ENCODE assay signal across 17 cellular contexts in the genomic region with DNA sequence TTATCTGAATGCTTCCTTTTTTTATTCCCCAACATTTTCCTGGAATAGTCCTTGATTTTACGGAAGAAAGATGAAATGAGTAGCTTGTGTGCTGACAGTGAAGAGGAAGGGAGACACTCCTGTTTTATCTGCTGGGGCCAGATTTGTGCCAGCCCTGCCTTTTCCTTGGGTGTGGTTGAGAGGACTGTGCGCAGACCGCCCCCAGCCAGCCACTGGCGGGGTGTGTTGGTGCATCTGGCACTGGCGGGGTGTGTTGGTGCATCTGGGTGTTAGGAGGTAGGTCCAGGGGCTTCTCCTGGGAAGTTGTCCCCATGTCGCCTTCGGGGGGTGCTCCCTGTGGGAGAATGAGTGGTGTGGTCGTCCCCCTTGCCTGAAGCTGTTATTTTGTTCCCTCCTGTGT. TPM values are rescaled to one million over a fixed set of nuclear protein-coding genes. Genes with fewer than 3 reads are reported as not detected.
DNase-seq lines count a peak whose midpoint lies in the region; ATAC-seq, FAIRE-seq and TF ChIP-seq lines count a peak whose summit lies in the region.
"Had no signal": no experiment of that assay in that cellular context is flagged by ENCODE, and none has a peak within 500 bp of the region (broad histone marks: within the 10 kb centered on the region; RNA-seq: fewer than 3 reads in every experiment).

No MANE protein-coding gene starts in this region.

- peaks cover 8% of the 10 kb centered on the region; the same call in 1 of the 3 replicates for H3K4me1 ChIP-seq in A549
- H3K4me1 ChIP-seq in body of pancreas: no peaks in the 10 kb centered on the region

- TF ChIP-seq POLR2A in A549 (IDR thresholded peaks at IDR 0.05; ENCODE audit: low read length) (no peak), body of pancreas (IDR thresholded peaks at IDR 0.05) (no peak)

- no peak for FAIRE-seq in A549 (lab: Jason Lieb, UNC)
- FAIRE-seq: GM12878, GM18507, H54 had no signal

- H3K9me3 ChIP-seq in A549 (no peaks in the 10 kb centered on the region), body of pancreas (no peaks in the 10 kb centered on the region)
- H3K9me3 ChIP-seq: BLaER1 had no signal

- H3K36me3 Mint-ChIP-seq in WTC11: no peaks in the 10 kb centered on the region

- WGBS in A549 (ENCODE audit: missing lambda C conversion rate): 65% methylated on average over 8 of the region's 8 CpGs
- 63 to 76% methylated on average over 8 of the region's 8 CpGs for WGBS in body of pancreas, 2 donors

- peak; percentile 41 to 43; a peak in 4 of 6 replicates for ATAC-seq in A549
- no peak for ATAC-seq in WTC11
- peak; percentile 36 for ATAC-seq in left colon
- ATAC-seq in body of pancreas: no peak
- no peak for ATAC-seq in sciatic nerve
- ATAC-seq: GM12878 had no signal

- H3K27ac Mint-ChIP-seq in WTC11: 0 out of 2 replicates have a peak overlapping the region, but pooled peaks have one; percentile 9

- H3K27me3 Mint-ChIP-seq in WTC11 (ENCODE audit: low read depth): no peaks in the 10 kb centered on the region

- intact Hi-C loops in left colon (cut with DNase I, micrococcal nuclease) (no loop called here), body of pancreas (cut with DNase I) (no loop called here), posterior vena cava (cut with DNase I) (no loop called here), sciatic nerve (cut with DNase I) (no loop called here)

- POLR2A ChIA-PET in A549 (lab: Yijun Ruan, JAX): no interaction called here
- POLR2A ChIA-PET in WTC11 (lab: Charles Lee): no interaction called here

- no peak for TF ChIP-seq RAD21 in A549 (conservative IDR thresholded peaks at IDR 0.05 in 1 of 2, IDR thresholded peaks at IDR 0.05 in 1 of 2)

- no peaks in the 10 kb centered on the region for H3K27me3 ChIP-seq in body of pancreas

- H3K9me3 Mint-ChIP-seq in WTC11: no peaks in the 10 kb centered on the region

- H3K4me1 Mint-ChIP-seq in WTC11: no peaks in the 10 kb centered on the region

- H3K4me3 Mint-ChIP-seq in WTC11: no peak overlapping the region

- CTCF ChIA-PET in A549 (lab: Yijun Ruan, JAX): interaction anchor here (1.2 to 19.0 kb wide), 10 partner anchors 9 to 811 kb away, joined by 3 to 299 read pairs (median 6); no protein-coding TSS in a partner anchor
- CTCF ChIA-PET in WTC11 (lab: Charles Lee): interaction anchor here (0.9 to 1.5 kb wide), 3 partner anchors 9 to 177 kb away, joined by 3 to 6 read pairs (median 3); no protein-coding TSS in a partner anchor

- H3K4me2 ChIP-seq in A549: no peak overlapping the region
- H3K4me2 ChIP-seq: BLaER1 had no signal

- H3K27ac ChIP-seq in A549 (peak overlapping the region in 1 of 2 experiments; percentile 26; a peak in 1 of 6 replicates), body of pancreas (no peak overlapping the region)
- H3K27ac ChIP-seq: 22Rv1, BLaER1, GM23248 had no signal

- H3K4me3 ChIP-seq in A549 (no peak overlapping the region), body of pancreas (no peak overlapping the region)
- H3K4me3 ChIP-seq: BLaER1, GM12878, GM23248 had no signal

- H3K36me3 ChIP-seq in body of pancreas (replicated peaks in 1 of 2; ENCODE audit: insufficient read depth in 1 of 2, low read depth in 2 of 2): no peaks in the 10 kb centered on the region
- H3K36me3 ChIP-seq: BLaER1 had no signal

- DNase-seq in A549 (ENCODE audit: low read depth in 1 of 2, low spot score in 1 of 2) (no peak), OCI-M1 (lab: John Stamatoyannopoulos, UW) (peak; percentile 32), WTC11 (ENCODE audit: low spot score) (no peak), left colon (no peak), activated gamma-delta T cell (lab: John Stamatoyannopoulos, UW) (no peak), body of pancreas (no peak), posterior vena cava (ENCODE audit: low spot score) (no peak), sciatic nerve (ENCODE audit: low spot score) (no peak)
- DNase-seq: AML-193, Calu3, DMS 273 treated with DMSO at 0.1 percent for 48 hours, GM23248 had no signal

- no peak for TF ChIP-seq CTCF in A549 (IDR thresholded peaks at IDR 0.05)
- TF ChIP-seq CTCF in WTC11 (IDR thresholded peaks at IDR 0.05): no peak
- no peak for TF ChIP-seq CTCF in body of pancreas (IDR thresholded peaks at IDR 0.05)

- no peak for TF ChIP-seq EP300 in A549 (IDR thresholded peaks at IDR 0.05)

TF ChIP-seq in A549, 52 proteins besides CTCF, POLR2A, EP300 and RAD21:
- TF ChIP-seq FOSB (CRISPR knock-in tag; IDR thresholded peaks at IDR 0.05) (no peak), ZC3H11A (IDR thresholded peaks at IDR 0.05) (no peak), KDM1A (IDR thresholded peaks at IDR 0.05; ENCODE audit: low read depth) (no peak), RCOR1 (IDR thresholded peaks at IDR 0.05; ENCODE audit: low read depth, low read length) (no peak), KDM5A (IDR thresholded peaks at IDR 0.05) (no peak), BHLHE40 (IDR thresholded peaks at IDR 0.05; ENCODE audit: low read depth, low read length) (no peak), HDAC2 (IDR thresholded peaks at IDR 0.05) (no peak), ZFP36 (IDR thresholded peaks at IDR 0.05; ENCODE audit: borderline replicate concordance, partially characterized antibody) (no peak), MAZ (IDR thresholded peaks at IDR 0.05; ENCODE audit: borderline replicate concordance, low read depth, low read length) (no peak), HEYL (CRISPR knock-in tag; IDR thresholded peaks at IDR 0.05) (no peak), CHD2 (IDR thresholded peaks at IDR 0.05; ENCODE audit: low read length, partially characterized antibody) (no peak), CEBPB (IDR thresholded peaks at IDR 0.05) (no peak), HOXA7 (CRISPR knock-in tag; IDR thresholded peaks at IDR 0.05) (no peak), GATA3 (IDR thresholded peaks at IDR 0.05; ENCODE audit: borderline replicate concordance) (no peak), POLR2AphosphoS2 (conservative IDR thresholded peaks at IDR 0.05; ENCODE audit: low read length) (no peak), SMC3 (IDR thresholded peaks at IDR 0.05) (no peak), JUN (IDR thresholded peaks at IDR 0.05) (no peak), TP53 (CRISPR knock-in tag; IDR thresholded peaks at IDR 0.05) (no peak)
- TF ChIP-seq, protein P1, sequence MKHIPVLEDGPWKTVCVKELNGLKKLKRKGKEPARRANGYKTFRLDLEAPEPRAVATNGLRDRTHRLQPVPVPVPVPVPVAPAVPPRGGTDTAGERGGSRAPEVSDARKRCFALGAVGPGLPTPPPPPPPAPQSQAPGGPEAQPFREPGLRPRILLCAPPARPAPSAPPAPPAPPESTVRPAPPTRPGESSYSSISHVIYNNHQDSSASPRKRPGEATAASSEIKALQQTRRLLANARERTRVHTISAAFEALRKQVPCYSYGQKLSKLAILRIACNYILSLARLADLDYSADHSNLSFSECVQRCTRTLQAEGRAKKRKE (CRISPR knock-in tag; IDR thresholded peaks at IDR 0.05; ENCODE audit: low read depth): no peak
TF ChIP-seq in A549: peak in this region for 0.

TF ChIP-seq in WTC11, 78 proteins besides CTCF, POLR2A, EP300 and RAD21 (continues in another document):
- TF ChIP-seq CREM (CRISPR knock-in tag; IDR thresholded peaks at IDR 0.05) (no peak), ETV6 (CRISPR knock-in tag; IDR thresholded peaks at IDR 0.05) (no peak), NR3C1 (CRISPR knock-in tag; conservative IDR thresholded peaks at IDR 0.05; ENCODE audit: low read depth) (no peak), ARID4B (CRISPR knock-in tag; IDR thresholded peaks at IDR 0.05; ENCODE audit: borderline replicate concordance) (no peak)

RNA-seq across cellular contexts. Expression of gene RAP1GAP2, which starts 39.6 kb away (rescaled TPM):
- polyA plus RNA-seq in A549 (2011; rRNA removed): 20.8 and 26.0 TPM in 2 replicates
- 11.1 and 14.6 TPM in 2 replicates for polyA plus RNA-seq in A549 (2012; cell fraction: cytosol; rRNA removed)
- 48.9 and 50.0 TPM in 2 replicates for polyA plus RNA-seq in A549 (2012; cell fraction: nucleus; rRNA removed)
- 7.0 to 10.4 TPM (median 8.3 TPM) in 3 replicates for polyA plus RNA-seq in A549 (2017; fragmentation: RNase III; extraction: RNeasy Plus Mini Kit Qiagen cat#74134 plus additional on column Dnase treatment)
- polyA minus RNA-seq in A549 (2011; rRNA and poly(A)+ RNA removed): 25.0 and 25.4 TPM in 2 replicates
- total RNA-seq in WTC11 (2021): 64.5 to 72.8 TPM (median 65.4 TPM) in 3 replicates
- total RNA-seq in left colon: 10 to 100 TPM; 40.8 to 55.2 TPM
- total RNA-seq in body of pancreas: 10 to 100 TPM; 21.8 to 81.1 TPM
- 1 to 10 TPM; 3.6 to 6.0 TPM for total RNA-seq in posterior vena cava
- 8.4 TPM for total RNA-seq in sciatic nerve

Comparison
In these comparisons a context has a peak if more than half of its experiments do, and no peak if none do; other contexts are left out.
1. ATAC-seq: peak in A549 (2 of 2) and left colon (single experiment); none in WTC11 (single experiment), body of pancreas (single experiment) and sciatic nerve (single experiment).